Comparison of ENCODE assay signal across 8 cellular contexts in genomic region chr10:80498833-80499671, GRCh38. TPM values are rescaled to one million over a fixed set of nuclear protein-coding genes. Genes with fewer than 3 reads are reported as not detected.
A peak's percentile ranks its signal among the peaks of the same experiment; 100 is the strongest.
DNase-seq lines count a peak whose midpoint lies in the region; ATAC-seq and TF ChIP-seq lines count a peak whose summit lies in the region.

No MANE protein-coding gene starts in this region.

- H3K4me1 Mint-ChIP-seq in central memory CD8-positive, alpha-beta T cell, result peaks cover 98% of the 10 kb centered on the region

- H3K36me3 Mint-ChIP-seq in central memory CD8-positive, alpha-beta T cell (ENCODE audit: insufficient read depth), result peaks cover 19% of the 10 kb centered on the region

- H3K4me3 ChIP-seq in AG10803 (ENCODE audit: low read length), result no peak overlapping the region
- no peak overlapping the region for H3K4me3 ChIP-seq in HL-60 (replicated peaks; ENCODE audit: insufficient read depth, low read length)

- H3K27me3 ChIP-seq in HL-60 (ENCODE audit: insufficient read depth, poor library complexity, severe bottlenecking), result no peaks in the 10 kb centered on the region

- H3K27ac ChIP-seq in HL-60 (replicated peaks) (peak overlapping the region; percentile 76), VCaP (peak overlapping the region; percentile 99)

- peak overlapping the region; percentile 94 for H3K27ac Mint-ChIP-seq in central memory CD8-positive, alpha-beta T cell (ENCODE audit: low read depth)

- peak; percentile 99 for DNase-seq in AG10803 (ENCODE audit: low read depth)
- peak; percentile 86 to 95 for DNase-seq in HL-60 (ENCODE audit: low read depth in 1 of 2, low spot score in 1 of 2)
- DNase-seq in central memory CD8-positive, alpha-beta T cell (ENCODE audit: low spot score in 2 of 2), result no peak
- peak; percentile 75 to 93 for DNase-seq in left colon
- peak; percentile 71 to 73 for DNase-seq in stimulated activated CD4-positive, alpha-beta T cell treated with anti-CD3 and anti-CD28 coated beads, Interleukin-15, amount 100 ng/mL, for 48 hours (ENCODE audit: low read depth in 2 of 2)

- intact Hi-C loops in left colon (cut with DNase I, micrococcal nuclease), result no loop called here

- H3K4me3 Mint-ChIP-seq in central memory CD8-positive, alpha-beta T cell, result peak overlapping the region; percentile 58

- ATAC-seq in central memory CD8-positive, alpha-beta T cell (replicated peaks; ENCODE audit: extremely low read depth, poor library complexity, severe bottlenecking), result peak; percentile 48
- ATAC-seq in left colon (peak; percentile 83), GM19463 (IDR thresholded peaks at IDR 0.05; ENCODE audit: unreplicated experiment) (no peak), GM19452 (IDR thresholded peaks at IDR 0.05; ENCODE audit: unreplicated experiment) (no peak)

- H3K27me3 Mint-ChIP-seq in central memory CD8-positive, alpha-beta T cell, result no peaks in the 10 kb centered on the region

- TF ChIP-seq CTCF in AG10803 (conservative IDR thresholded peaks at IDR 0.05; ENCODE audit: low read length) (peak; percentile 25), HL-60 (IDR thresholded peaks at IDR 0.05; ENCODE audit: insufficient read depth, low read length) (no peak), VCaP (conservative IDR thresholded peaks at IDR 0.05) (no peak)

- peaks cover 7% of the 10 kb centered on the region for H3K9me3 Mint-ChIP-seq in central memory CD8-positive, alpha-beta T cell

RNA-seq across cellular contexts. Expression of gene SH2D4B, which starts 38.6 kb away (rescaled TPM):
- total RNA-seq in left colon, result not detected

RNA-seq across cellular contexts. Expression of gene TSPAN14, which starts 44.9 kb away (rescaled TPM):
- total RNA-seq in left colon, result 10 to 100 TPM; 85.6 TPM

Comparison
In these comparisons a context has a peak if more than half of its experiments do, and no peak if none do; other contexts are left out.
1. DNase-seq: peak in AG10803 (single experiment), HL-60 (2 of 2), left colon (2 of 2) and stimulated activated CD4-positive, alpha-beta T cell treated with anti-CD3 and anti-CD28 coated beads, Interleukin-15, amount 100 ng/mL, for 48 hours (2 of 2); none in central memory CD8-positive, alpha-beta T cell (0 of 2).
2. ATAC-seq: peak in central memory CD8-positive, alpha-beta T cell (single experiment) and left colon (single experiment); none in GM19463 (single experiment) and GM19452 (single experiment).